ENCODE assay signal across 7 cellular contexts in the genomic region with DNA sequence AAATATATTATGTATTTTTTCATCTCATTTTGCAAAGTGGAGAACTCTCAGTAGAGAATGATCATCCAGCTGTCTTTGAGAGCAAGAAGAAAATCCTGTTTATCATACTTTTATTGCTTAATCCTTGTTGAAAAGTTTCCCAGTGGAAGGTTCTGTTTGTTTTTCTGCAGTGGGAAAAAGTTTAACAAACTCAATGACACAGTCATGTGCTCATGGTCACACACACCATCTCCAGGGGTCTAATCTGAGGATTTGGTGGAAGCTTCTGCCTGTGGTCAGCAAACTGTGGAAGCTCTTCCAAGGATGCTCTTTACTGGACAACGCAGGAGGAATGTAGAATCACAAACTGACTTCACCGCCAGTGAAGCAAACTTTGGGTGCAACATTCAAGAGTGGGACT.
"Had no signal": no experiment of that assay in that cellular context is flagged by ENCODE, and none has a peak within 500 bp of the region (broad histone marks: within the 10 kb centered on the region; RNA-seq: fewer than 3 reads in every experiment).

No MANE protein-coding gene starts in this region.

- H3K4me3 ChIP-seq: GM23338 had no signal

- FAIRE-seq: H1, H54, HepG2 had no signal

- ATAC-seq: GM23338, HepG2 had no signal

- H3K27ac ChIP-seq: HL-60 had no signal

- DNase-seq: H9, HCEC 1CT had no signal
